1 cellular context compared by ENCODE assay signal in genomic region chr3:49028298-49028672, GRCh38.
TF ChIP-seq lines count a peak whose summit lies in the region.

No MANE protein-coding gene starts in this region.

TF ChIP-seq in H1, 55 proteins besides CTCF, POLR2A, EP300 and RAD21:
- no peak for TF ChIP-seq TAF7 (optimal IDR thresholded peaks at IDR 0.05; ENCODE audit: borderline replicate concordance, low read depth, low read length)
TF ChIP-seq in H1: peak in this region for 0.
